ENCODE assay signal across 8 cellular contexts in the genomic region with DNA sequence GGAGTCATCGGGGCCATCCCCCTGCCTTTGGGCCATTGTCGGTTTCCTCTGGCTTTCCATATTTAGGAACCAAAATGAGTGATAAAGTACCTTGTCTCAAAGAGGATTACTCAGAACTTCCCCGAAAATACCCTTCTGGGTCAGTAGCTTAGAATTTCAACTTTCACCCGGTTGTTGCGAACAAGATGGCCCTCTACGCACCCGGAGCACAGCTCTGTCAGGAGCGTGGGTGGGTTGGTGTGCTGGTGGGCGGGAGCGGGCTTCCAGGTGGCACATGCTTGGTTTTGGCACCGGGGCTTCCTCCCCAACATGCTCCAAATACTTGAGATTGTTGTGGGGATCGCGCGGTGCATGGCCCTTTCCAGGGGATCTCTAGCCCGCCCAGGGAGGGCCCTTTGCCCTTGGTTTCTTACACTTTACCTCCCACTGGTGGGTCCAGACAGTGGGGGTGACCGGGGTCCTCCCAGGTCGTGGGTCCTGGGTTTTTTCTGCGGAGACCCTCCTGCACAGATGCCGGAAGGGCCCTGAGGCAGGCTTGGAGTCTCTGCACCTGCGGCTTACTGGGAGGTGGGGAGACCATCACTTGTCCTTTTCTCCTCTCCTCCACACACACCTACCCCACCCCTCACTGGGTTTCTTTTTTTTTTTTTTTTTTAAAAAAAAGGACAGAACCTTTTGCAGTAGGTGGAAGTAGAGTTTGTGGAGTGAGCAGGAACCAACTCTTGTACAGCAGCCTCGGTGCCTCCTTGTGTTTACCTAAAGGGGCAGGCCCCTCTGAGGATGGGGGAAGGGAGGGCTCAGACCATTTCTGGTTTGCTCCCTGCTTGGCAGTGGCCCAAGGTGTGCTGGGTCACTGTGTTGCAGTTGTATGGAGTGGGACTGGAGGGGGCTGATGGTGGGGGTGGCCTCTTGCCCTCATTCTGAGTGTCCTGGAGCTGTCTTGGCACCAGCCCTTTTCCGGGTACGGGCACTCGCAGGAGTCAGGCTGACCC.
DNase-seq lines count a peak whose midpoint lies in the region; ATAC-seq and TF ChIP-seq lines count a peak whose summit lies in the region.

No MANE protein-coding gene starts in this region.

- WGBS in heart right ventricle, 2 donors = 71 to 75% methylated on average over 24 of the region's 24 CpGs

- no peaks in the 10 kb centered on the region for H3K9me3 Mint-ChIP-seq in central memory CD8-positive, alpha-beta T cell
- peaks cover 5% of the 10 kb centered on the region for H3K9me3 Mint-ChIP-seq in neural progenitor cell

- H3K9ac ChIP-seq in Loucy (ENCODE audit: low read depth, low read length, poor library complexity, severe bottlenecking) = no peak overlapping the region
- no peak overlapping the region for H3K9ac ChIP-seq in neural progenitor cell

- H4K20me1 ChIP-seq in DOHH2 (ENCODE audit: control insufficient read depth, insufficient read depth, low read depth, low read length) (no peaks in the 10 kb centered on the region), Loucy (ENCODE audit: insufficient read depth, low read length, poor library complexity, severe bottlenecking) (no peaks in the 10 kb centered on the region), neural progenitor cell (ENCODE audit: low read depth) (peaks cover 11% of the 10 kb centered on the region)

- no peaks in the 10 kb centered on the region for H3K9me3 ChIP-seq in DOHH2 (ENCODE audit: control insufficient read depth, insufficient read depth, low read length)
- H3K9me3 ChIP-seq in Loucy (ENCODE audit: insufficient read depth, low read depth, low read length) = no peaks in the 10 kb centered on the region
- no peaks in the 10 kb centered on the region for H3K9me3 ChIP-seq in neural progenitor cell (ENCODE audit: low read depth)
- H3K9me3 ChIP-seq in heart right ventricle = no peaks in the 10 kb centered on the region

- peaks cover 44% of the 10 kb centered on the region for H3K27me3 Mint-ChIP-seq in central memory CD8-positive, alpha-beta T cell
- H3K27me3 Mint-ChIP-seq in neural progenitor cell (ENCODE audit: insufficient read depth, low read depth) = peaks cover 34% of the 10 kb centered on the region

- H3K9me2 ChIP-seq in DOHH2 (replicated peaks; ENCODE audit: control insufficient read depth, low read length) (no peaks in the 10 kb centered on the region), Loucy (replicated peaks; ENCODE audit: low read depth, low read length) (no peaks in the 10 kb centered on the region)

- H3K27ac Mint-ChIP-seq in central memory CD8-positive, alpha-beta T cell (ENCODE audit: low read depth) = peak overlapping the region; percentile 98
- no peak overlapping the region for H3K27ac Mint-ChIP-seq in neural progenitor cell

- no peaks in the 10 kb centered on the region for H3K36me3 ChIP-seq in DOHH2 (ENCODE audit: control insufficient read depth, low read length)
- H3K36me3 ChIP-seq in Loucy (ENCODE audit: insufficient read depth, low read length) = no peaks in the 10 kb centered on the region
- no peaks in the 10 kb centered on the region for H3K36me3 ChIP-seq in neural progenitor cell
- no peaks in the 10 kb centered on the region for H3K36me3 ChIP-seq in heart right ventricle

- peak overlapping the region; percentile 74 for H3K4me2 ChIP-seq in DOHH2 (ENCODE audit: low read length)
- H3K4me2 ChIP-seq in Loucy (ENCODE audit: low read depth, low read length, poor library complexity, severe bottlenecking) = peak overlapping the region; percentile 97
- peak overlapping the region; percentile 94 for H3K4me2 ChIP-seq in neural progenitor cell

- H3K27me3 ChIP-seq in DOHH2 (ENCODE audit: control insufficient read depth, low read length) = peaks cover 9% of the 10 kb centered on the region
- no peaks in the 10 kb centered on the region for H3K27me3 ChIP-seq in Loucy (ENCODE audit: insufficient read depth, low read length, poor library complexity, severe bottlenecking)
- H3K27me3 ChIP-seq in neural progenitor cell = peaks cover 41% of the 10 kb centered on the region
- peaks cover 0 to 30% (median 17%) of the 10 kb centered on the region in 7 donors for H3K27me3 ChIP-seq in heart right ventricle

- DNase-seq in central memory CD8-positive, alpha-beta T cell (ENCODE audit: low spot score in 2 of 2) = no peak
- peak; percentile 46 for DNase-seq in neural progenitor cell (ENCODE audit: low spot score)
- DNase-seq in KG1 (lab: John Stamatoyannopoulos, UW) = no peak
- DNase-seq in NCI-H446 (lab: John Stamatoyannopoulos, UW) = no peak
- DNase-seq in heart right ventricle = no peak

- intact Hi-C loops in heart right ventricle (cut with DNase I) = no loop called here

- H3K4me1 ChIP-seq in DOHH2 (ENCODE audit: control insufficient read depth, low read length) (peaks cover 20% of the 10 kb centered on the region), Loucy (ENCODE audit: insufficient read depth, low read length, poor library complexity, severe bottlenecking) (peaks cover 31% of the 10 kb centered on the region), neural progenitor cell (peaks cover 34% of the 10 kb centered on the region), heart right ventricle (peaks cover 14 to 65% (median 28%) of the 10 kb centered on the region in 9 donors)

- H3K4me1 Mint-ChIP-seq in central memory CD8-positive, alpha-beta T cell = peaks cover 15% of the 10 kb centered on the region
- H3K4me1 Mint-ChIP-seq in neural progenitor cell = peaks cover 21% of the 10 kb centered on the region

- H3K4me3 ChIP-seq in DOHH2 (ENCODE audit: low read length) (peak overlapping the region; percentile 76), Loucy (ENCODE audit: low read length, poor library complexity, severe bottlenecking) (no peak overlapping the region), neural progenitor cell (peak overlapping the region; percentile 72), heart right ventricle (no peak overlapping the region)

- ATAC-seq in central memory CD8-positive, alpha-beta T cell (replicated peaks; ENCODE audit: extremely low read depth, poor library complexity, severe bottlenecking) = no peak
- ATAC-seq in HG03135 (IDR thresholded peaks at IDR 0.05; ENCODE audit: unreplicated experiment) (no peak), heart right ventricle (no peak)

- peak overlapping the region; percentile 80 for H3K4me3 Mint-ChIP-seq in central memory CD8-positive, alpha-beta T cell
- H3K4me3 Mint-ChIP-seq in neural progenitor cell = peak overlapping the region; percentile 86

- H3K36me3 Mint-ChIP-seq in central memory CD8-positive, alpha-beta T cell (ENCODE audit: insufficient read depth) = peaks cover 26% of the 10 kb centered on the region
- no peaks in the 10 kb centered on the region for H3K36me3 Mint-ChIP-seq in neural progenitor cell

- no peaks in the 10 kb centered on the region for H3F3A ChIP-seq in DOHH2 (ENCODE audit: control insufficient read depth, insufficient read depth)
- H3F3A ChIP-seq in Loucy (ENCODE audit: low read depth) = no peaks in the 10 kb centered on the region
- peaks cover 19% of the 10 kb centered on the region for H3F3A ChIP-seq in neural progenitor cell (ENCODE audit: low read depth)

- TF ChIP-seq CTCF in DOHH2 (IDR thresholded peaks at IDR 0.05; ENCODE audit: low read depth, low read length, poor library complexity, severe bottlenecking) (no peak), Loucy (conservative IDR thresholded peaks at IDR 0.05; ENCODE audit: low read length) (no peak), neural progenitor cell (IDR thresholded peaks at IDR 0.05) (no peak), heart right ventricle (IDR thresholded peaks at IDR 0.05) (no peak)

- H3K79me2 ChIP-seq in DOHH2 (ENCODE audit: control insufficient read depth, low read length) (peaks cover 48% of the 10 kb centered on the region), Loucy (ENCODE audit: insufficient read depth, low read length) (no peaks in the 10 kb centered on the region; the same call in 1 of the 2 replicates), neural progenitor cell (ENCODE audit: low read depth) (peaks cover 10% of the 10 kb centered on the region)

- H3K27ac ChIP-seq in DOHH2 (ENCODE audit: low read depth, low read length) = no peak overlapping the region
- H3K27ac ChIP-seq in neural progenitor cell = no peak overlapping the region
- no peak overlapping the region for H3K27ac ChIP-seq in heart right ventricle

- no peak overlapping the region for H2AFZ ChIP-seq in Loucy (ENCODE audit: low read length)
- no peak overlapping the region for H2AFZ ChIP-seq in neural progenitor cell (replicated peaks)

Comparison
In these comparisons a context has a peak if more than half of its experiments do, and no peak if none do; other contexts are left out.
1. H3K4me3 ChIP-seq: peak in DOHH2 (single experiment) and neural progenitor cell (single experiment); none in Loucy (single experiment) and heart right ventricle (0 of 10).
2. Peak in every context shown above with its lines, with median percentiles within 50 percentile points of each other: H3K4me2 ChIP-seq.